1 cellular context compared by ENCODE assay signal in genomic region chr3:114878119-114878839, GRCh38.
TF ChIP-seq lines count a peak whose summit lies in the region.

No MANE protein-coding gene starts in this region.

TF ChIP-seq in GM23338, 12 proteins besides CTCF, POLR2A, EP300 and RAD21 (continued from another document):
- no peak for TF ChIP-seq ZNF462 (CRISPR knock-in tag; IDR thresholded peaks at IDR 0.05)
